14 cellular contexts compared by ENCODE assay signal in the genomic region with DNA sequence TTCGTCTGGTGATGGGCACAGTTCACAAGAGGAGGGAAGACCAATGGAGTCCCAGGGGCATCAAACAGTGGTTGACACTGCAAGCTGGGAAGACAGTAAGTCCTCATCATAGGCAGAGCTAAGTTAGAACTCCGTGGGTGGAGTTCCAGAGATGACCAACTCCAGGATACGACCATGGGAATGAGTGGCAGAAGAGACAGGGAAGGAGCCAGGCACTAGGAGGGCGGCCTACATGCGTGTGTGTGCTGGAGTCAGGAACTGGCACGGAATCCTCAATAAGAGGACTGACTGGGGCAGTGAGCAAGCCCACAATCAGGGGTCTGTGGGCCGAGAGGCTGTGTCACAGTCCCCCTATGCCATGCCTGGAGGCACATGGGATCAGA. TPM values are rescaled to one million over a fixed set of nuclear protein-coding genes. Genes with fewer than 3 reads are reported as not detected.
DNase-seq lines count a peak whose midpoint lies in the region; ATAC-seq and TF ChIP-seq lines count a peak whose summit lies in the region.
"Had no signal": no experiment of that assay in that cellular context is flagged by ENCODE, and none has a peak within 500 bp of the region (broad histone marks: within the 10 kb centered on the region; RNA-seq: fewer than 3 reads in every experiment).

No MANE protein-coding gene starts in this region.

- TF ChIP-seq POLR2A in spleen (IDR thresholded peaks at IDR 0.05), result no peak

- H3K36me3 Mint-ChIP-seq in activated naive CD4-positive, alpha-beta T cell treated with anti-CD3 and anti-CD28 coated beads, Interleukin-2, amount 50 U/mL, for 24 hours, result peaks cover 7% of the 10 kb centered on the region
- H3K36me3 Mint-ChIP-seq in memory B cell, result peaks cover 21% of the 10 kb centered on the region

- H3K4me1 Mint-ChIP-seq in activated naive CD4-positive, alpha-beta T cell treated with anti-CD3 and anti-CD28 coated beads, Interleukin-2, amount 50 U/mL, for 24 hours, result peaks cover 45% of the 10 kb centered on the region
- H3K4me1 Mint-ChIP-seq in memory B cell, result peaks cover 26% of the 10 kb centered on the region

- no peak overlapping the region for H3K4me3 ChIP-seq in tibial artery
- no peak overlapping the region for H3K4me3 ChIP-seq in spleen
- H3K4me3 ChIP-seq: adrenal gland, ovary, SJSA1 had no signal

- intact Hi-C loops in tibial artery (cut with DNase I; ENCODE audit: low total_unique reads), result loop anchor here (5.0 kb wide), 1 partner anchor 38 kb away; no protein-coding TSS in a partner anchor
- intact Hi-C loops in spleen (cut with DNase I; ENCODE audit: low total_unique reads), result no loop called here

- no peaks in the 10 kb centered on the region for H3K27me3 ChIP-seq in tibial artery
- peaks cover 0 to 12% (median 0%) of the 10 kb centered on the region in 7 donors for H3K27me3 ChIP-seq in spleen (replicated peaks in 1 of 7)
- H3K27me3 ChIP-seq: adrenal gland, ovary, SJSA1 had no signal

- no peaks in the 10 kb centered on the region for H3K27me3 Mint-ChIP-seq in activated naive CD4-positive, alpha-beta T cell treated with anti-CD3 and anti-CD28 coated beads, Interleukin-2, amount 50 U/mL, for 24 hours
- no peaks in the 10 kb centered on the region for H3K27me3 Mint-ChIP-seq in memory B cell

- peak overlapping the region; percentile 79 for H3K27ac Mint-ChIP-seq in activated naive CD4-positive, alpha-beta T cell treated with anti-CD3 and anti-CD28 coated beads, Interleukin-2, amount 50 U/mL, for 24 hours
- H3K27ac Mint-ChIP-seq in memory B cell, result peak overlapping the region; percentile 75

- no peaks in the 10 kb centered on the region for H3K9me3 Mint-ChIP-seq in activated naive CD4-positive, alpha-beta T cell treated with anti-CD3 and anti-CD28 coated beads, Interleukin-2, amount 50 U/mL, for 24 hours
- H3K9me3 Mint-ChIP-seq in memory B cell, result no peaks in the 10 kb centered on the region

- ATAC-seq in memory B cell (ENCODE audit: low read depth) (no peak), GM18511 (IDR thresholded peaks at IDR 0.05; ENCODE audit: unreplicated experiment) (no peak)

- no peak overlapping the region for H3K4me3 Mint-ChIP-seq in activated naive CD4-positive, alpha-beta T cell treated with anti-CD3 and anti-CD28 coated beads, Interleukin-2, amount 50 U/mL, for 24 hours
- H3K4me3 Mint-ChIP-seq in memory B cell, result no peak overlapping the region

- peak overlapping the region; percentile 95 for H3K27ac ChIP-seq in VCaP
- peak overlapping the region; percentile 12 to 36 for H3K27ac ChIP-seq in tibial artery
- peak overlapping the region in 1 of 8 donors; percentile 14 for H3K27ac ChIP-seq in spleen
- H3K27ac ChIP-seq: ovary, SJSA1 had no signal

- no peaks in the 10 kb centered on the region for H3K36me3 ChIP-seq in tibial artery
- peaks cover 0 to 65% (median 3%) of the 10 kb centered on the region in 6 donors for H3K36me3 ChIP-seq in spleen
- H3K36me3 ChIP-seq: adrenal gland, ovary had no signal

- no peak for DNase-seq in activated naive CD4-positive, alpha-beta T cell treated with anti-CD3 and anti-CD28 coated beads, Interleukin-2, amount 50 U/mL, for 16 hours
- DNase-seq in memory B cell (ENCODE audit: low spot score in 2 of 2), result no peak
- DNase-seq in tibial artery, result no peak
- no peak for DNase-seq in spleen
- DNase-seq in NCI-H2107 treated with DMSO at 0.1 percent for 48 hours (lab: John Stamatoyannopoulos, UW; ENCODE audit: unreplicated experiment), result no peak
- DNase-seq: adrenal gland, cerebellar nuclear complex, NCI-H146, NCI-H510A, ovary had no signal

- H3K4me1 ChIP-seq in tibial artery (peaks cover 0 to 76% (median 45%) of the 10 kb centered on the region in 4 donors), spleen (peaks cover 0 to 60% (median 32%) of the 10 kb centered on the region in 6 donors)

- H3K9me3 ChIP-seq in tibial artery, result no peaks in the 10 kb centered on the region
- no peaks in the 10 kb centered on the region for H3K9me3 ChIP-seq in spleen
- H3K9me3 ChIP-seq: adrenal gland, ovary, SJSA1 had no signal

- WGBS in spleen, 5 donors, result 69 to 86% (median 79%) methylated on average over 6 to 7 of the region's 7 CpGs

- TF ChIP-seq CTCF in VCaP (conservative IDR thresholded peaks at IDR 0.05), result no peak
- no peak for TF ChIP-seq CTCF in tibial artery (IDR thresholded peaks at IDR 0.05)
- TF ChIP-seq CTCF in spleen (IDR thresholded peaks at IDR 0.05 in 8 of 11, conservative IDR thresholded peaks at IDR 0.05 in 3 of 11), result no peak

RNA-seq across cellular contexts. Expression of a gene that starts 30.4 kb away (rescaled TPM):
- 100 to 1,000 TPM in 2 of 7 donors, 10 to 100 TPM in 5; 86.2 to 118 (median 91.1) TPM for total RNA-seq in spleen
- polyA plus RNA-seq in spleen, result 10 to 100 TPM; 46.4 to 85.2 (median 55.2) TPM

RNA-seq across cellular contexts. Expression of a gene that starts 47.4 kb away (rescaled TPM):
- total RNA-seq in spleen, result 100 to 1,000 TPM in 1 of 7 donors, 10 to 100 TPM in 6; 63.3 to 104 (median 83.5) TPM
- 10 to 100 TPM; 15.2 to 22.7 (median 17.7) TPM for polyA plus RNA-seq in spleen
